Comparison of ENCODE assay signal across 1 cellular context in genomic region chr20:33995053-33995816, GRCh38.
TF ChIP-seq lines count a peak whose summit lies in the region.

No MANE protein-coding gene starts in this region.

TF ChIP-seq in H1, 55 proteins besides CTCF, POLR2A, EP300 and RAD21:
- TF ChIP-seq CHD7 (IDR thresholded peaks at IDR 0.05; ENCODE audit: insufficient replicate concordance, low read length) (no peak), ATF3 (IDR thresholded peaks at IDR 0.05; ENCODE audit: insufficient read depth, low read depth, low read length) (no peak), TAF1 (IDR thresholded peaks at IDR 0.05; ENCODE audit: low read depth, low read length) (no peak), FOSL1 (IDR thresholded peaks at IDR 0.05; ENCODE audit: insufficient read depth, low read depth, low read length) (no peak), CBX5 (IDR thresholded peaks at IDR 0.05; ENCODE audit: low read depth, low read length) (no peak), SP2 (IDR thresholded peaks at IDR 0.05; ENCODE audit: low read length) (no peak), RXRA (IDR thresholded peaks at IDR 0.05; ENCODE audit: insufficient read depth, low read depth, low read length) (no peak), KDM1A (IDR thresholded peaks at IDR 0.05; ENCODE audit: borderline replicate concordance, low read length) (no peak), ATF2 (IDR thresholded peaks at IDR 0.05; ENCODE audit: low read length) (no peak), KDM5A (IDR thresholded peaks at IDR 0.05; ENCODE audit: low read length) (no peak), MAFK (IDR thresholded peaks at IDR 0.05; ENCODE audit: low read depth, low read length) (no peak)
TF ChIP-seq in H1: peak in this region for 0.
